7 cellular contexts compared by ENCODE assay signal in the genomic region with DNA sequence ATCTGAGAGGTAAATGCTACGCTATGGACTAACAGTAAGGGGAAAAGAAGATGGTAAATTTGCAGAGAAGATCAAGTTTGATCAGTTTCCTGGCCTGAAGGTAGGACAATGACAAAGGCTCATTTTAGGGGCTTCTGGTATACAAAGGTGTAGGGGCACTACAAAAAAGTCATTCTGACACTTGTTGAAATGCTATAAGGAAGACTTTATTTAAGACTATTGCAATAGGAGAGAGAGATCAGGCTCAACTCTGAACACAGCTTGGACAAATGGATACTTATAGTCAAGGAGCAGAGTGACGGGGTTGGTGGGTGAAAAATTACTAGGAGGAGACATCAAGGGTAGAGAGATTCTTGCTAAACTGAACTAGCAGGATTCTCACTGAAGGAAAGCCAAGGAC.
"Had no signal": no experiment of that assay in that cellular context is flagged by ENCODE, and none has a peak within 500 bp of the region (broad histone marks: within the 10 kb centered on the region; RNA-seq: fewer than 3 reads in every experiment).

No MANE protein-coding gene starts in this region.

- H3K4me3 ChIP-seq: GM23248, HAP-1, K562 had no signal

- DNase-seq: GM23248, GOT3, H7, IMR-90, KG1 had no signal

- H3K27ac ChIP-seq: GM23248 had no signal

- H3K36me3 ChIP-seq: HAP-1 had no signal

- H3K4me1 ChIP-seq: HAP-1 had no signal
